Comparison of ENCODE assay signal across 8 cellular contexts in the genomic region with DNA sequence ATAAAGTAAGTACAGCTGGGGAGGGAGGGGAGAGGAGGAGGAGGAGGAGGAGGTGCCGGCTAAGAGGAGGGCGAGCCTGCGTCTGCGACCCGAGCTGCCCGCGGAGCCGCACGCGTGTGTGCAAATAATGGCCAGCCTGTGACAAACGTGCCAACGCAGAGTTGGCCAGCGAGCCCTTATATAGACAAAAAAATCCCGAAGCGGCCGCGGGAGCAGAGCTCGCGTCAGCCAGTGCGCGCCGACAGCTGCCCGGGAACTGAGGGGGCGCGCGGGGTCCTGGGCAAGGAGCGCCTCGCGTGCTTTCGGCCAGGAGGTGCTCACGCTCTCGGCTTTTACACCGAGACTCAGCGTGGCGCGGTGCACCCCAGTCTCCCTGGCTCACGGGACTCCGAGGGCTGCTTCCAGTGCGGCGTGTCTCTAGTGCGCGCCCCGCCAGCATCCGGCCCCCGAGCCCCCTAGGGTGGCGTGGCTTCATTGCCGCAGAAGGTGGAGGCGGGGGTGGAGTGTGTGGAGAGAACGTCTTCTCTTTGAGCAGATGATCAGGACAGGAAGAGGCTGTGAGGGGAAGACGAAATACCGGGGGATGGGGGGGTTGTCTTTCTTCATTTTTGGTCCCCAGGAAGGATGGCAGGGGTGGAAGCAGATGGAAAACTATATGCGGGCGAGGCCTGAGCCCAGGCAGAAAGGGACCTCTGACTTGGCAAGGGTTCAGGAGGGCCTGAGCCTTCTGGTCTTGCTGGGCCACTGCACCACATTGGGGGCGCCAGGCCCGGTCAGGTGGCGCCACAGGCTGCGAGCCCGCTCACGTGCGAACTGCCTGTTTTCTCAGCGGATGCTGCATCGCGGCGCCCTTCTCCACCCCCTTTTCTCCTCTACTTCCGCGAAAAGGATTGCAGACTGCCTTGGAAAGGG. TPM values are rescaled to one million over a fixed set of nuclear protein-coding genes. Genes with fewer than 3 reads are reported as not detected.
A peak's percentile ranks its signal among the peaks of the same experiment; 100 is the strongest.
DNase-seq lines count a peak whose midpoint lies in the region; ATAC-seq and TF ChIP-seq lines count a peak whose summit lies in the region.

No MANE protein-coding gene starts in this region.

- peak overlapping the region; percentile 94 for H3K18ac ChIP-seq in IMR-90 (ENCODE audit: low read depth, low read length)

- peak overlapping the region; percentile 34; the same call in 1 of the 2 replicates for H3K23ac ChIP-seq in IMR-90 (ENCODE audit: low read depth, low read length)

- H4K20me1 ChIP-seq in IMR-90 (ENCODE audit: insufficient read depth, low read length) = no peaks in the 10 kb centered on the region

- H3K14ac ChIP-seq in IMR-90 (replicated peaks; ENCODE audit: low read depth, low read length) = peak overlapping the region; percentile 39

- H2BK20ac ChIP-seq in IMR-90 (ENCODE audit: low read depth, low read length) = 0 out of 2 replicates have a peak overlapping the region, but pooled peaks have one; percentile 8

- TF ChIP-seq RAD21 in IMR-90 (IDR thresholded peaks at IDR 0.05; ENCODE audit: low read length) = no peak

- H3K9me3 ChIP-seq in IMR-90 (ENCODE audit: control insufficient read depth, insufficient read depth, low read length) = no peaks in the 10 kb centered on the region
- H3K9me3 ChIP-seq in neuron (ENCODE audit: low read length) = no peaks in the 10 kb centered on the region
- H3K9me3 ChIP-seq in stomach smooth muscle (ENCODE audit: control insufficient read depth in 2 of 2, low read length in 2 of 2) = no peaks in the 10 kb centered on the region

- dilution Hi-C loops in IMR-90 (cut with HindIII; ENCODE audit: low sequenced_read_pairs, unreplicated experiment) = no loop called here

- in situ Hi-C loops in IMR-90 (cut with MboI; ENCODE audit: low sequenced_read_pairs) = no loop called here

- H3K4ac ChIP-seq in IMR-90 (ENCODE audit: low read depth, low read length) = peak overlapping the region; percentile 66

- H3K27me3 ChIP-seq in IMR-90 (ENCODE audit: control insufficient read depth, insufficient read depth, low read length) (no peaks in the 10 kb centered on the region), foreskin keratinocyte (peaks cover 11% of the 10 kb centered on the region), neuron (ENCODE audit: insufficient read depth, low read length) (peaks cover 2% of the 10 kb centered on the region), stomach smooth muscle (ENCODE audit: control insufficient read depth in 1 of 2, insufficient read depth in 2 of 2, low read length in 2 of 2) (no peaks in the 10 kb centered on the region)

- H2AFZ ChIP-seq in IMR-90 (replicated peaks; ENCODE audit: low read length, poor library complexity) (peak overlapping the region; percentile 90), neuron (ENCODE audit: low read depth, low read length) (peak overlapping the region; percentile 71)

- H3K27ac ChIP-seq in IMR-90 (ENCODE audit: insufficient read depth, low read length) (peak overlapping the region; percentile 97), foreskin keratinocyte (no peak overlapping the region), stomach smooth muscle (ENCODE audit: low read length) (peak overlapping the region; percentile 98)

- DNase-seq in DMS 273 treated with DMSO at 0.1 percent for 48 hours (lab: John Stamatoyannopoulos, UW) (peak; percentile 73), IMR-90 (peak; percentile 74), RKO (ENCODE audit: low spot score) (peak; percentile 76), foreskin keratinocyte (peak; percentile 20 to 41)
- peak; percentile 75 for DNase-seq in activated effector memory CD4-positive, alpha-beta T cell treated with Interleukin-2 at 50 U/mL for 16 hours

- H2BK5ac ChIP-seq in IMR-90 (ENCODE audit: low read depth, low read length, poor library complexity, severe bottlenecking) = peak overlapping the region; percentile 89

- H4K8ac ChIP-seq in IMR-90 (ENCODE audit: low read depth in 2 of 2, low read length in 2 of 2) = peak overlapping the region; percentile 7 to 28

- POLR2A ChIA-PET in IMR-90 (lab: Charles Lee; ENCODE audit: unreplicated experiment) = interaction anchor here (1.5 kb wide), 1 partner anchor 207 kb away, joined by 3 read pairs; no protein-coding TSS in a partner anchor

- peak; percentile 58 for TF ChIP-seq POLR2A in IMR-90 (IDR thresholded peaks at IDR 0.05; ENCODE audit: low read depth, low read length)

- H2AK9ac ChIP-seq in IMR-90 (replicated peaks; ENCODE audit: low read depth, low read length, poor library complexity) = peak overlapping the region; percentile 87

- H3K79me1 ChIP-seq in IMR-90 (ENCODE audit: low read depth in 1 of 2, low read length in 2 of 2) = peaks cover 0 to 5% of the 10 kb centered on the region in 2 experiments; a peak in 1 of 4 replicates

- H3K4me2 ChIP-seq in IMR-90 (ENCODE audit: low read depth, low read length) = peak overlapping the region; percentile 85

- H4K91ac ChIP-seq in IMR-90 (ENCODE audit: insufficient read depth, low read depth, low read length) = peak overlapping the region; percentile 75

- H2AK5ac ChIP-seq in IMR-90 (ENCODE audit: low read depth, low read length) = peak overlapping the region; percentile 6; the same call in 1 of the 2 replicates

- H3K56ac ChIP-seq in IMR-90 (ENCODE audit: extremely low read depth, insufficient read depth, low read length) = peak overlapping the region; percentile 81

- H2BK120ac ChIP-seq in IMR-90 (ENCODE audit: low read depth, low read length) = peak overlapping the region; percentile 76

- H3K4me1 ChIP-seq in IMR-90 (ENCODE audit: control insufficient read depth, insufficient read depth, low read length) (no peaks in the 10 kb centered on the region), foreskin keratinocyte (peaks cover 5% of the 10 kb centered on the region), neuron (ENCODE audit: insufficient read depth, low read length) (peaks cover 8% of the 10 kb centered on the region), stomach smooth muscle (ENCODE audit: control insufficient read depth, insufficient read depth, low read length) (peaks cover 6% of the 10 kb centered on the region)

- 2% methylated on average over 30 of the region's 66 CpGs; no CpG with 5 or more reads in 1 of the 2 experiments for WGBS in IMR-90 (ENCODE audit: extremely low coverage in 2 of 2, insufficient read length in 1 of 2), 2 experiments

- peak overlapping the region; percentile 22; the same call in 1 of the 3 replicates for H2BK15ac ChIP-seq in IMR-90 (ENCODE audit: low read depth, low read length)

- ATAC-seq in GM21529 (IDR thresholded peaks at IDR 0.05; ENCODE audit: unreplicated experiment) (peak; percentile 41), IMR-90 (ENCODE audit: low read depth) (peak; percentile 62), foreskin keratinocyte (peak; percentile 47)

- H3K4me3 ChIP-seq in IMR-90 (ENCODE audit: insufficient read depth, low read depth, low read length) (peak overlapping the region; percentile 87), neuron (ENCODE audit: low read length) (peak overlapping the region; percentile 62), stomach smooth muscle (ENCODE audit: low read length in 2 of 2) (peak overlapping the region; percentile 82 to 86)

- peak overlapping the region; percentile 88 for H4K5ac ChIP-seq in IMR-90 (ENCODE audit: low read depth, low read length)

- H3K9ac ChIP-seq in IMR-90 (ENCODE audit: low read depth, low read length) = peak overlapping the region; percentile 79
- H3K9ac ChIP-seq in stomach smooth muscle (ENCODE audit: low read length in 2 of 2) = peak overlapping the region; percentile 89 to 96

- CTCF ChIA-PET in IMR-90 (lab: Yijun Ruan, JAX) = interaction anchor here (1.1 kb wide), 1 partner anchor 26 kb away, joined by 3 read pairs; no protein-coding TSS in a partner anchor

- H3K9me1 ChIP-seq in IMR-90 (ENCODE audit: insufficient read depth, low read length) = no peaks in the 10 kb centered on the region; the same call in 1 of the 2 replicates

- intact Hi-C loops in IMR-90 (cut with micrococcal nuclease) = loop anchor here (1.0 to 5.0 kb wide), 9 partner anchors 102 to 1614 kb away; no protein-coding TSS in a partner anchor

- H3K36me3 ChIP-seq in IMR-90 (ENCODE audit: control insufficient read depth, insufficient read depth, low read length) = no peaks in the 10 kb centered on the region; the same call in 1 of the 2 replicates
- no peaks in the 10 kb centered on the region for H3K36me3 ChIP-seq in neuron (ENCODE audit: insufficient read depth, low read length)
- H3K36me3 ChIP-seq in stomach smooth muscle (ENCODE audit: control insufficient read depth in 2 of 2, insufficient read depth in 2 of 2, low read length in 2 of 2) = no peaks in the 10 kb centered on the region

- TF ChIP-seq CTCF in IMR-90 (conservative IDR thresholded peaks at IDR 0.05; ENCODE audit: low read depth, low read length) (no peak), foreskin keratinocyte (conservative IDR thresholded peaks at IDR 0.05) (no peak)

- no TSS peak for BruUV-seq in IMR-90 (replicated peaks; lab: Mats Ljungman, UMichigan)

TF ChIP-seq in IMR-90, 13 proteins besides CTCF, POLR2A, EP300 and RAD21 (continues in another document):
- TF ChIP-seq, protein P1, sequence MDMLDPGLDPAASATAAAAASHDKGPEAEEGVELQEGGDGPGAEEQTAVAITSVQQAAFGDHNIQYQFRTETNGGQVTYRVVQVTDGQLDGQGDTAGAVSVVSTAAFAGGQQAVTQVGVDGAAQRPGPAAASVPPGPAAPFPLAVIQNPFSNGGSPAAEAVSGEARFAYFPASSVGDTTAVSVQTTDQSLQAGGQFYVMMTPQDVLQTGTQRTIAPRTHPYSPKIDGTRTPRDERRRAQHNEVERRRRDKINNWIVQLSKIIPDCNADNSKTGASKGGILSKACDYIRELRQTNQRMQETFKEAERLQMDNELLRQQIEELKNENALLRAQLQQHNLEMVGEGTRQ (IDR thresholded peaks at IDR 0.05; ENCODE audit: low read depth, low read length) = peak; percentile 64; the same call in 1 of the 2 replicates
- TF ChIP-seq MXI1 (IDR thresholded peaks at IDR 0.05; ENCODE audit: borderline replicate concordance, low read depth, low read length) (0 out of 2 replicates have a peak, but pooled peaks have one; percentile 55), MAFK (IDR thresholded peaks at IDR 0.05; ENCODE audit: low read depth, low read length) (no peak)
- TF ChIP-seq, protein P2, sequence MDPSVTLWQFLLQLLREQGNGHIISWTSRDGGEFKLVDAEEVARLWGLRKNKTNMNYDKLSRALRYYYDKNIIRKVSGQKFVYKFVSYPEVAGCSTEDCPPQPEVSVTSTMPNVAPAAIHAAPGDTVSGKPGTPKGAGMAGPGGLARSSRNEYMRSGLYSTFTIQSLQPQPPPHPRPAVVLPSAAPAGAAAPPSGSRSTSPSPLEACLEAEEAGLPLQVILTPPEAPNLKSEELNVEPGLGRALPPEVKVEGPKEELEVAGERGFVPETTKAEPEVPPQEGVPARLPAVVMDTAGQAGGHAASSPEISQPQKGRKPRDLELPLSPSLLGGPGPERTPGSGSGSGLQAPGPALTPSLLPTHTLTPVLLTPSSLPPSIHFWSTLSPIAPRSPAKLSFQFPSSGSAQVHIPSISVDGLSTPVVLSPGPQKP (IDR thresholded peaks at IDR 0.05; ENCODE audit: borderline replicate concordance, low read depth, low read length) = no peak

RNA-seq across cellular contexts. Expression of a gene that starts 0.7 kb away (rescaled TPM):
- total RNA-seq in IMR-90 (2012; rRNA removed) (21.5 and 30.0 TPM in 2 replicates), foreskin keratinocyte (0.88 and 1.4 TPM in 2 replicates)
- polyA plus RNA-seq in IMR-90 (2012; rRNA removed) (1.9 and 2.6 TPM in 2 replicates), foreskin keratinocyte (0.04 and 0.17 TPM in 2 replicates)
- 0.84 and 0.98 TPM in 2 replicates for polyA plus RNA-seq in IMR-90 (2012; cell fraction: cytosol; rRNA removed)
- 0.87 and 3.5 TPM in 2 replicates for polyA plus RNA-seq in IMR-90 (2012; cell fraction: nucleus; rRNA removed; ENCODE audit: low replicate concordance)
